8 cellular contexts compared by ENCODE assay signal in genomic region chr18:63969965-63970802, GRCh38. TPM values are rescaled to one million over a fixed set of nuclear protein-coding genes. Genes with fewer than 3 reads are reported as not detected.
DNase-seq lines count a peak whose midpoint lies in the region; ATAC-seq and TF ChIP-seq lines count a peak whose summit lies in the region.

SERPINB8 (plus strand) TSS chr18:63970081; CDS start chr18:63978309, 8,228 bp downstream.

- peaks cover 52% of the 10 kb centered on the region for H3K4me1 Mint-ChIP-seq in activated naive CD8-positive, alpha-beta T cell treated with anti-CD3 and anti-CD28 coated beads, Interleukin-2, amount 50 U/mL, for 24 hours

- no peaks in the 10 kb centered on the region for H3K36me3 ChIP-seq in cardiac muscle cell
- H3K36me3 ChIP-seq in parathyroid adenoma (ENCODE audit: control insufficient read depth, insufficient read depth, low read length), result no peaks in the 10 kb centered on the region
- no peaks in the 10 kb centered on the region for H3K36me3 ChIP-seq in tibial artery

- peak within 1 kb of the TSS; percentile 71 for H3K4me2 ChIP-seq in parathyroid adenoma (ENCODE audit: low read length)

- no peaks in the 10 kb centered on the region for H3K79me2 ChIP-seq in parathyroid adenoma

- H3K27me3 ChIP-seq in cardiac muscle cell, result peaks cover 30% of the 10 kb centered on the region
- H3K27me3 ChIP-seq in parathyroid adenoma (ENCODE audit: control insufficient read depth, insufficient read depth, low read length), result no peaks in the 10 kb centered on the region
- H3K27me3 ChIP-seq in tibial artery, result no peaks in the 10 kb centered on the region

- H3K36me3 Mint-ChIP-seq in activated naive CD8-positive, alpha-beta T cell treated with anti-CD3 and anti-CD28 coated beads, Interleukin-2, amount 50 U/mL, for 24 hours (ENCODE audit: low read depth), result peaks cover 3% of the 10 kb centered on the region

- peak within 1 kb of the TSS; percentile 88 for H3K4me3 Mint-ChIP-seq in activated naive CD8-positive, alpha-beta T cell treated with anti-CD3 and anti-CD28 coated beads, Interleukin-2, amount 50 U/mL, for 24 hours

- no peaks in the 10 kb centered on the region for H3K9me3 ChIP-seq in cardiac muscle cell (ENCODE audit: low read depth)
- H3K9me3 ChIP-seq in parathyroid adenoma (ENCODE audit: control insufficient read depth, low read length), result no peaks in the 10 kb centered on the region
- H3K9me3 ChIP-seq in tibial artery, result no peaks in the 10 kb centered on the region

- CTCF ChIA-PET in HEK293T (lab: Yijun Ruan, JAX), result interaction anchor here (0.7 kb wide), 1 partner anchor 868 kb away, joined by 4 read pairs; no protein-coding TSS in a partner anchor

- H3K4me1 ChIP-seq in cardiac muscle cell (ENCODE audit: low read depth) (peaks cover 4% of the 10 kb centered on the region), parathyroid adenoma (peaks cover 8% of the 10 kb centered on the region), tibial artery (peaks cover 0 to 18% (median 9%) of the 10 kb centered on the region in 4 donors)

- no peaks in the 10 kb centered on the region for H3K9me3 Mint-ChIP-seq in activated naive CD8-positive, alpha-beta T cell treated with anti-CD3 and anti-CD28 coated beads, Interleukin-2, amount 50 U/mL, for 24 hours

- ATAC-seq in activated naive CD8-positive, alpha-beta T cell treated with anti-CD3 and anti-CD28 coated beads, Interleukin-2, amount 50 U/mL, for 24 hours, result peak; percentile 92

- H3K4me3 ChIP-seq in cardiac muscle cell (peak within 1 kb of the TSS; percentile 75), parathyroid adenoma (ENCODE audit: low read depth, low read length) (peak within 1 kb of the TSS; percentile 81), tibial artery (peak within 1 kb of the TSS; percentile 75 to 89)

- intact Hi-C loops in tibial artery (cut with DNase I; ENCODE audit: low total_unique reads), result loop anchor here (5.0 kb wide), 1 partner anchor 833 kb away; no protein-coding TSS in a partner anchor

- H3K27ac ChIP-seq in cardiac muscle cell (peak within 1 kb of the TSS; percentile 86), parathyroid adenoma (peak within 1 kb of the TSS; percentile 94), tibial artery (peak within 1 kb of the TSS; percentile 98 to 99)

- POLR2A ChIA-PET in HEK293T (lab: Yijun Ruan, JAX), result interaction anchor here (0.7 to 1.0 kb wide), 8 partner anchors 10 to 459 kb away, joined by 3 to 6 read pairs (median 4); no protein-coding TSS in a partner anchor

- peak; percentile 49 for DNase-seq in GDM1 (lab: John Stamatoyannopoulos, UW)
- peak; percentile 67 for DNase-seq in HEK293T (ENCODE audit: extremely low spot score)
- peak; percentile 79 for DNase-seq in NAMALWA (ENCODE audit: low spot score)
- DNase-seq in SKM-1 (lab: John Stamatoyannopoulos, UW; ENCODE audit: unreplicated experiment), result peak; percentile 74
- peak; percentile 82 for DNase-seq in activated naive CD8-positive, alpha-beta T cell treated with anti-CD3 and anti-CD28 coated beads, Interleukin-2, amount 50 U/mL, for 24 hours
- DNase-seq in cardiac muscle cell (ENCODE audit: low read depth in 1 of 2, low spot score in 1 of 2), result peak; percentile 95 to 97
- DNase-seq in tibial artery, result peak; percentile 95 to 98

- no peaks in the 10 kb centered on the region for H3K27me3 Mint-ChIP-seq in activated naive CD8-positive, alpha-beta T cell treated with anti-CD3 and anti-CD28 coated beads, Interleukin-2, amount 50 U/mL, for 24 hours

- TF ChIP-seq CTCF in cardiac muscle cell (IDR thresholded peaks at IDR 0.05; ENCODE audit: low read depth, low read length) (no peak), parathyroid adenoma (IDR thresholded peaks at IDR 0.05) (no peak), tibial artery (IDR thresholded peaks at IDR 0.05) (no peak)

- peak within 1 kb of the TSS; percentile 82 for H3K9ac ChIP-seq in parathyroid adenoma

- peak within 1 kb of the TSS; percentile 93 for H3K27ac Mint-ChIP-seq in activated naive CD8-positive, alpha-beta T cell treated with anti-CD3 and anti-CD28 coated beads, Interleukin-2, amount 50 U/mL, for 24 hours

- peak within 1 kb of the TSS; percentile 86 for H2AFZ ChIP-seq in parathyroid adenoma

TF ChIP-seq in HEK293T, 16 proteins besides CTCF, POLR2A, EP300 and RAD21:
- TF ChIP-seq L3MBTL2 (conservative IDR thresholded peaks at IDR 0.05), result peak; percentile 36; the same call in 1 of the 2 replicates
- no peak for TF ChIP-seq FOXA1 (IDR thresholded peaks at IDR 0.05)

RNA-seq across cellular contexts. Expression of gene SERPINB8, which starts in this region (rescaled TPM):
- total RNA-seq in cardiac muscle cell, result 0.56 and 0.60 TPM in 2 replicates
- 0.90 and 4.0 TPM in 2 replicates for polyA plus RNA-seq in cardiac muscle cell

Comparison
In these comparisons a context has a peak if more than half of its experiments do, and no peak if none do; other contexts are left out.
1. Peak in every context shown above with its lines: DNase-seq, ATAC-seq, H3K4me3 ChIP-seq and H3K27ac ChIP-seq.